ENCODE assay signal across 8 cellular contexts in the genomic region with DNA sequence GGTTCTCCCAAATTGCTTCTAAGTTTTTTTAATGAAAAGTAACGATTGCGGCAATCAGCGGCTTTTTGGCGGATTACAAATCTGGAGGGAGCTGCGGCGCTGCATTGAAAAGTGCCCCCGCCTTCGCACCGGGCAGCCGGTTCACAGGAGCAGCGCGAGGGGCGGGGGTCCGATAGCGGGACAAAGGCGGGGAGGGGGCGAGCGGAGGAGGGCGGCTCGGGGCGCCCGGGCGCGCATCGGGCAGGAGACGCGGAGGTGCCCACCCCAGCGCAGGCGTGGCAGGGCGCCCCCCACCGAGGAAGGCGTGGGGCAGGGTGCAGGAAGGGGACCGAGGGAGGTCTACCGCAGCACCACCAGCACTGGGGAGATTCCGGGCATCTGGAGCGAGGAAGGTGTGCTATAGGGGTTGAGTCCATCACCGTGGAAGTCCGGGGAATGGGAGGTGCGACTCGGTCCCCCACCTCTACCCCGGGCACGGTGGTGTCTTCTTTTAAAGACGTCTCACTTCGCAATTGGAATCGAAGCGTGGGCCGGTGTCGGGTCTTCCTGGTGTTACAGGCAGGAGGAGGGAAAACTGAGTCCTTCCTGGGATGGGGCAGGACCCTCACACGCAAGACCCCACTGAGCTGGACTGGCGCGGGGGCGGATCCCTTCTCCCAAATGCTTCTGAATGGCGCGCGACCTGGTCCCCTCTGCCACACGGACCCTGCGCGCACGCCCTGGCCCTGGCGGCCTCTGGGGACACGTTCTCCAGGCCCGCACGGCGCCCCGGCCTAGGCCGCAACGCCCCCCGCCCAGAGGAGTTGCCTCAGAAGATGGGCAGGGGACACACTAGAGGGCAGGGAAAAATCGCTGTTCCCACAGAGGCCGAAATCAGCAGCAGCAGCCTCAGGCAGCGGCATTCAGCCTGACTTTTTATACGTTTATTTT. TPM values are rescaled to one million over a fixed set of nuclear protein-coding genes. Genes with fewer than 3 reads are reported as not detected.
DNase-seq lines count a peak whose midpoint lies in the region; ATAC-seq and TF ChIP-seq lines count a peak whose summit lies in the region.

No MANE protein-coding gene starts in this region.

- intact Hi-C loops in dendritic cell treated with granulocyte-macrophage colony-stimulating factor and Interleukin-4, amounts not matched to agents 40 ng/mL and 50 ng/mL, for 4 days (cut with micrococcal nuclease), result loop anchor here (5.0 kb wide), 1 partner anchor 48 kb away; a partner anchor contains a TSS
- intact Hi-C loops in natural killer cell (cut with micrococcal nuclease), result loop anchor here (10.0 kb wide), 1 partner anchor 375 kb away; no protein-coding TSS in a partner anchor

- H3K4me1 Mint-ChIP-seq in IgD-negative memory B cell, result peaks cover 22 to 39% (median 29%) of the 10 kb centered on the region in 3 donors
- peaks cover 41% of the 10 kb centered on the region for H3K4me1 Mint-ChIP-seq in dendritic cell treated with granulocyte-macrophage colony-stimulating factor and Interleukin-4, amounts not matched to agents 40 ng/mL and 50 ng/mL, for 4 days (ENCODE audit: low read depth)
- peaks cover 33 to 49% of the 10 kb centered on the region in 2 donors for H3K4me1 Mint-ChIP-seq in natural killer cell

- H3K27ac Mint-ChIP-seq in IgD-negative memory B cell (peak overlapping the region in 2 of 3 donors; percentile 19 to 88), natural killer cell (no peak overlapping the region)
- H3K27ac Mint-ChIP-seq in dendritic cell treated with granulocyte-macrophage colony-stimulating factor and Interleukin-4, amounts not matched to agents 40 ng/mL and 50 ng/mL, for 4 days, result no peak overlapping the region

- H3K4me3 Mint-ChIP-seq in IgD-negative memory B cell (peak overlapping the region; percentile 78 to 96 (median 92)), natural killer cell (peak overlapping the region; percentile 95)
- H3K4me3 Mint-ChIP-seq in dendritic cell treated with granulocyte-macrophage colony-stimulating factor and Interleukin-4, amounts not matched to agents 40 ng/mL and 50 ng/mL, for 4 days, result peak overlapping the region; percentile 65

- H3K27me3 ChIP-seq in AG04450 (ENCODE audit: control insufficient read depth, insufficient read depth, low read length), result peaks cover 95% of the 10 kb centered on the region

- H3K27me3 Mint-ChIP-seq in IgD-negative memory B cell, result peaks cover 71% of the 10 kb centered on the region
- peaks cover 93% of the 10 kb centered on the region for H3K27me3 Mint-ChIP-seq in dendritic cell treated with granulocyte-macrophage colony-stimulating factor and Interleukin-4, amounts not matched to agents 40 ng/mL and 50 ng/mL, for 4 days
- peaks cover 76 to 80% of the 10 kb centered on the region in 2 donors for H3K27me3 Mint-ChIP-seq in natural killer cell (ENCODE audit: low read depth in 2 of 2)

- peak overlapping the region; percentile 29 for H3K4me3 ChIP-seq in AG04450 (ENCODE audit: low read depth, low read length)

- POLR2A ChIA-PET in AG04450 (lab: Yijun Ruan, JAX), result no interaction called here

- H3K9me3 ChIP-seq in AG04450 (ENCODE audit: control insufficient read depth, insufficient read depth, low read length), result peaks cover 11% of the 10 kb centered on the region; the same call in 1 of the 2 replicates

- ATAC-seq in natural killer cell (no peak), HG02642 (IDR thresholded peaks at IDR 0.05; ENCODE audit: poor library complexity, unreplicated experiment) (no peak), GM21786 (IDR thresholded peaks at IDR 0.05; ENCODE audit: unreplicated experiment) (no peak)

- H3K36me3 Mint-ChIP-seq in IgD-negative memory B cell, result no peaks in the 10 kb centered on the region
- no peaks in the 10 kb centered on the region for H3K36me3 Mint-ChIP-seq in dendritic cell treated with granulocyte-macrophage colony-stimulating factor and Interleukin-4, amounts not matched to agents 40 ng/mL and 50 ng/mL, for 4 days (ENCODE audit: low read depth)
- no peaks in the 10 kb centered on the region for H3K36me3 Mint-ChIP-seq in natural killer cell

- TF ChIP-seq CTCF in AG04450 (IDR thresholded peaks at IDR 0.05; ENCODE audit: low read depth, low read length) (no peak), natural killer cell (IDR thresholded peaks at IDR 0.05) (no peak)

- no peaks in the 10 kb centered on the region for H3K9me3 Mint-ChIP-seq in IgD-negative memory B cell
- H3K9me3 Mint-ChIP-seq in dendritic cell treated with granulocyte-macrophage colony-stimulating factor and Interleukin-4, amounts not matched to agents 40 ng/mL and 50 ng/mL, for 4 days, result no peaks in the 10 kb centered on the region
- H3K9me3 Mint-ChIP-seq in natural killer cell, result no peaks in the 10 kb centered on the region

- H3K27ac ChIP-seq in AG04450 (ENCODE audit: low read depth, low read length), result no peak overlapping the region

- DNase-seq in AG04450 (ENCODE audit: low read depth, low spot score) (no peak), natural killer cell (no peak), NCI-H2029 (lab: John Stamatoyannopoulos, UW) (no peak), midbrain (lab: John Stamatoyannopoulos, UW) (no peak)

- CTCF ChIA-PET in AG04450 (lab: Charles Lee), result interaction anchor here (0.6 kb wide), 1 partner anchor 373 kb away, joined by 3 read pairs; no protein-coding TSS in a partner anchor

RNA-seq across cellular contexts. Expression of a gene that starts 44.9 kb away (rescaled TPM):
- polyA plus RNA-seq in AG04450 (2011; rRNA removed) (28.0 and 35.2 TPM in 2 replicates), IgD-negative memory B cell (29.9 TPM)
- polyA minus RNA-seq in AG04450 (2011; rRNA and poly(A)+ RNA removed), result 17.5 and 23.3 TPM in 2 replicates
- total RNA-seq in natural killer cell, result 10 to 100 TPM; 39.2 to 56.9 (median 49.1) TPM

RNA-seq across cellular contexts. Expression of a gene that starts 46.3 kb away (rescaled TPM):
- not detected in 2 replicates for polyA plus RNA-seq in AG04450 (2011; rRNA removed)
- polyA minus RNA-seq in AG04450 (2011; rRNA and poly(A)+ RNA removed), result not detected in 2 replicates
- polyA plus RNA-seq in IgD-negative memory B cell, result not detected
- total RNA-seq in natural killer cell, result not detected

Comparison
In these comparisons a context has a peak if more than half of its experiments do, and no peak if none do; other contexts are left out.
1. H3K27ac Mint-ChIP-seq: peak in IgD-negative memory B cell (2 of 3); none in dendritic cell treated with granulocyte-macrophage colony-stimulating factor and Interleukin-4, amounts not matched to agents 40 ng/mL and 50 ng/mL, for 4 days (single experiment) and natural killer cell (0 of 2).
2. Peak in every context shown above with its lines, with median percentiles within 50 percentile points of each other: H3K4me3 Mint-ChIP-seq.